In genomic region chr22:24170632-24171031, GRCh38 we compare ENCODE assay signal across 13 cellular contexts.
"Had no signal": no experiment of that assay in that cellular context is flagged by ENCODE, and none has a peak within 500 bp of the region (broad histone marks: within the 10 kb centered on the region; RNA-seq: fewer than 3 reads in every experiment).

No MANE protein-coding gene starts in this region.

- H3K4me3 Mint-ChIP-seq: endodermal cell; stimulated activated naive CD8-positive, alpha-beta T cell treated with anti-CD3 and anti-CD28 coated beads, Interleukin-15, Interleukin-2, amounts not matched to agents 100 ng/mL and 50 ng/mL, for 24 hours had no signal

- H3K36me3 ChIP-seq: ovary had no signal

- DNase-seq: dermis blood vessel endothelial cell; endodermal cell; erythroblast; heart right ventricle; kidney glomerular epithelial cell; mucosa of descending colon; naive thymus-derived CD8-positive, alpha-beta T cell; ovary; right cardiac atrium; stimulated activated CD4-positive, alpha-beta T cell treated with anti-CD3 and anti-CD28 coated beads, Interleukin-2, amount 100 ng/mL, for 48 hours had no signal

- ATAC-seq: heart right ventricle, mucosa of descending colon, right cardiac atrium had no signal

- H3K27ac Mint-ChIP-seq: endodermal cell; stimulated activated naive CD8-positive, alpha-beta T cell treated with anti-CD3 and anti-CD28 coated beads, Interleukin-15, Interleukin-2, amounts not matched to agents 100 ng/mL and 50 ng/mL, for 24 hours had no signal

- H3K27me3 ChIP-seq: heart right ventricle, ovary had no signal

- H3K4me3 ChIP-seq: heart right ventricle, mucosa of descending colon, ovary, smooth muscle cell, thoracic aorta had no signal

- H3K27me3 Mint-ChIP-seq: naive thymus-derived CD8-positive, alpha-beta T cell; stimulated activated naive CD8-positive, alpha-beta T cell treated with anti-CD3 and anti-CD28 coated beads, Interleukin-15, Interleukin-2, amounts not matched to agents 100 ng/mL and 50 ng/mL, for 24 hours had no signal

- H3K4me1 Mint-ChIP-seq: endodermal cell had no signal

- H3K9me3 Mint-ChIP-seq: endodermal cell; naive thymus-derived CD8-positive, alpha-beta T cell; stimulated activated naive CD8-positive, alpha-beta T cell treated with anti-CD3 and anti-CD28 coated beads, Interleukin-15, Interleukin-2, amounts not matched to agents 100 ng/mL and 50 ng/mL, for 24 hours had no signal

- H3K9me3 ChIP-seq: heart right ventricle, mucosa of descending colon, ovary, thoracic aorta had no signal

- H3K27ac ChIP-seq: heart right ventricle, ovary had no signal
